Comparison of ENCODE assay signal across 25 cellular contexts in genomic region chr1:17883136-17883535, GRCh38.
"Had no signal": no experiment of that assay in that cellular context is flagged by ENCODE, and none has a peak within 500 bp of the region (broad histone marks: within the 10 kb centered on the region; RNA-seq: fewer than 3 reads in every experiment).

No MANE protein-coding gene starts in this region.

- H3K4me3 ChIP-seq: esophagus squamous epithelium had no signal

- H3K27me3 ChIP-seq: brain microvascular endothelial cell had no signal

- ATAC-seq: activated CD4-positive, alpha-beta T cell treated with anti-CD3 and anti-CD28 coated beads for 36 hours; activated CD8-positive, alpha-beta memory T cell treated with anti-CD3 and anti-CD28 coated beads, Interleukin-2, amount 10 ng/mL, durations not matched to agents 7 days and 5 days; activated CD8-positive, alpha-beta T cell treated with anti-CD3 and anti-CD28 coated beads, Interleukin-2, amount 10 ng/mL, durations not matched to agents 7 days and 5 days; effector memory CD8-positive, alpha-beta T cell had no signal

- H3K9me3 ChIP-seq: esophagus squamous epithelium had no signal

- H3K36me3 ChIP-seq: brain microvascular endothelial cell, esophagus squamous epithelium had no signal

- H3K27ac ChIP-seq: brain microvascular endothelial cell, epithelial cell of prostate, esophagus squamous epithelium had no signal

- DNase-seq: activated CD4-positive, alpha-beta memory T cell treated with anti-CD3 and anti-CD28 coated beads for 36 hours; activated CD4-positive, alpha-beta T cell treated with anti-CD3 and anti-CD28 coated beads for 36 hours; activated CD4-positive, alpha-beta T cell treated with anti-CD3 and anti-CD28 coated beads, Interleukin-2, amount 10 ng/mL, durations not matched to agents 24 days and 14 days; activated CD4-positive, CD25-positive, alpha-beta regulatory T cell; activated CD4-positive, CD25-positive, alpha-beta regulatory T cell treated with anti-CD3 and anti-CD28 coated beads, Interleukin-2, amount 50 U/mL, for 72 hours; activated CD8-positive, alpha-beta memory T cell treated with anti-CD3 and anti-CD28 coated beads, Interleukin-2, amount 10 ng/mL, durations not matched to agents 7 days and 5 days; activated CD8-positive, alpha-beta memory T cell treated with anti-CD3 and anti-CD28 coated beads, Interleukin-2, amount 50 U/mL, for 4 hours; activated CD8-positive, alpha-beta T cell treated with anti-CD3 and anti-CD28 coated beads, Interleukin-2, amount 10 ng/mL, durations not matched to agents 7 days and 5 days; activated gamma-delta T cell treated with Interleukin-2 at 50 U/mL for 16 hours; activated naive CD4-positive, alpha-beta T cell treated with anti-CD3 and anti-CD28 coated beads, Interleukin-2, amount 50 U/mL, for 16 hours; activated naive CD4-positive, alpha-beta T cell treated with Interleukin-2 at 50 U/mL for 16 hours; activated T-cell treated with anti-CD3 and anti-CD28 coated beads, Interleukin-2, amount 50 U/mL, for 1 hour; activated T-cell treated with anti-CD3 and anti-CD28 coated beads, Interleukin-2, amount 50 U/mL, for 48 hours; amniotic stem cell; anterior cingulate cortex; brain microvascular endothelial cell; caudate nucleus; cortex of kidney; dermis blood vessel endothelial cell; effector CD4-positive, alpha-beta T cell; effector memory CD8-positive, alpha-beta T cell; esophagus squamous epithelium; head of caudate nucleus; T-helper 2 cell had no signal

- H3K4me1 ChIP-seq: esophagus squamous epithelium had no signal
